In the genomic region with DNA sequence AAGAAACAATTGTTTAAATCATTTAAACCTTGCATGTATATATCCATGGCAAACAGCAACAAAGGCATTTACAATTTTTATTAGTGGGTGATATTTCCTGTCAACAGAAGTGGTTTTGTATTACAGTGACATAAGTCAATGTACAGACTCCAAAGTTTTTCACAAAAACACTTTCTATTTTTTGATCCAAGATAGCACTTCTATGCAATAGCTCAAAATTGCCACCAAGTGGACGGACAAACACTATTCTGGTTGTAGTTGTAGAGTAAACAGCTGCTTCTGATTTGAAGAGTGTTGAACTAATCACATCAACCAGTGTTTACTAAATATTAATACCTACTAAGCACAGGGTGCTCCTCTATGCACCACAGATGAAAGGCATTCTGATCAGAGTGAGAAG, we compare ENCODE assay signal across 20 cellular contexts.
DNase-seq lines count a peak whose midpoint lies in the region; ATAC-seq, FAIRE-seq and TF ChIP-seq lines count a peak whose summit lies in the region.
"Had no signal": no experiment of that assay in that cellular context is flagged by ENCODE, and none has a peak within 500 bp of the region (broad histone marks: within the 10 kb centered on the region; RNA-seq: fewer than 3 reads in every experiment).

No MANE protein-coding gene starts in this region.

- H3K27ac ChIP-seq in A673 (ENCODE audit: low read depth, low read length, poor library complexity, severe bottlenecking) (no peak overlapping the region), SK-N-SH (ENCODE audit: low read depth in 2 of 2, low read length in 1 of 2) (no peak overlapping the region)
- H3K27ac ChIP-seq: breast epithelium, RWPE1, sigmoid colon, thyroid gland had no signal

- WGBS in SK-N-SH (ENCODE audit: low lambda C conversion rate): 80% methylated on average over 1 of the region's 1 CpG

- TF ChIP-seq EP300 in SK-N-SH (IDR thresholded peaks at IDR 0.05; ENCODE audit: borderline replicate concordance in 1 of 2, low read depth in 1 of 2, low read length in 1 of 2): no peak

- no TSS peak for BruUV-seq in A673 (replicated peaks; lab: Mats Ljungman, UMichigan)

- CTCF ChIA-PET in A673 (lab: Charles Lee): no interaction called here
- CTCF ChIA-PET in SK-N-SH (lab: Yijun Ruan, JAX): interaction anchor here (0.8 to 1.9 kb wide), 6 partner anchors 16 to 600 kb away, joined by 3 to 11 read pairs (median 6); no protein-coding TSS in a partner anchor

- TF ChIP-seq RAD21 in SK-N-SH (IDR thresholded peaks at IDR 0.05; ENCODE audit: low read length): peak; percentile 56

- no peaks in the 10 kb centered on the region for H3K79me2 ChIP-seq in SK-N-SH (ENCODE audit: insufficient read depth)

- H3K9me2 ChIP-seq in SK-N-SH: no peaks in the 10 kb centered on the region

- ATAC-seq in GM19452 (IDR thresholded peaks at IDR 0.05; ENCODE audit: unreplicated experiment): no peak
- ATAC-seq: esophagus mucosa; stimulated activated memory B cell treated with anti-CD40 and anti-IgM and Interleukin-4, amounts not matched to agents 10 μg/mL and 1 μg/mL and 100 μg/mL, for 72 hours had no signal

- H2AFZ ChIP-seq in SK-N-SH (ENCODE audit: low read depth): no peak overlapping the region

- intact Hi-C loops in A673 (cut with micrococcal nuclease; ENCODE audit: unreplicated experiment): no loop called here

- no peak overlapping the region for H3K9ac ChIP-seq in SK-N-SH

- peak; percentile 39; the same call in 1 of the 2 replicates for TF ChIP-seq CTCF in A673 (conservative IDR thresholded peaks at IDR 0.05; ENCODE audit: low read depth, low read length)
- TF ChIP-seq CTCF in SK-N-SH (IDR thresholded peaks at IDR 0.05): peak; percentile 23; the same call in 1 of the 2 replicates

- H4K20me1 ChIP-seq in SK-N-SH (ENCODE audit: insufficient read depth): no peaks in the 10 kb centered on the region

- peak; percentile 47 for FAIRE-seq in GM18507 (lab: Jason Lieb, UNC)

- H3K9me3 ChIP-seq in A673 (ENCODE audit: low read depth, low read length, poor library complexity, severe bottlenecking) (no peaks in the 10 kb centered on the region), SK-N-SH (no peaks in the 10 kb centered on the region)
- H3K9me3 ChIP-seq: breast epithelium, sigmoid colon, thyroid gland had no signal

- peaks cover 18% of the 10 kb centered on the region for H3K4me1 ChIP-seq in A673 (ENCODE audit: insufficient read depth, low read length, poor library complexity, severe bottlenecking)
- no peaks in the 10 kb centered on the region; a peak in 1 of 4 replicates for H3K4me1 ChIP-seq in SK-N-SH (ENCODE audit: control insufficient read depth in 1 of 2, insufficient read depth in 2 of 2, low read depth in 1 of 2, low read length in 1 of 2)
- H3K4me1 ChIP-seq: breast epithelium, sigmoid colon had no signal

- H3K4me3 ChIP-seq in A673 (ENCODE audit: low read depth, low read length, poor library complexity, severe bottlenecking): no peak overlapping the region
- H3K4me3 ChIP-seq in SK-N-SH (ENCODE audit: low read depth in 2 of 2, low read length in 1 of 2): no peak overlapping the region
- H3K4me3 ChIP-seq: breast epithelium, lung, sigmoid colon, thyroid gland had no signal

- H3K27me3 ChIP-seq in A673 (replicated peaks; ENCODE audit: insufficient read depth, low read depth, low read length, poor library complexity): no peaks in the 10 kb centered on the region
- no peaks in the 10 kb centered on the region for H3K27me3 ChIP-seq in SK-N-SH (ENCODE audit: insufficient read depth)
- H3K27me3 ChIP-seq: breast epithelium, sigmoid colon, thyroid gland had no signal

- no peak overlapping the region for H3K4me2 ChIP-seq in SK-N-SH

- H3K36me3 ChIP-seq in A673 (ENCODE audit: insufficient read depth, low read length, poor library complexity, severe bottlenecking) (no peaks in the 10 kb centered on the region), SK-N-SH (replicated peaks in 1 of 2; ENCODE audit: control insufficient read depth in 1 of 2, insufficient read depth in 2 of 2, low read length in 1 of 2) (no peaks in the 10 kb centered on the region)
- H3K36me3 ChIP-seq: breast epithelium, sigmoid colon, thyroid gland had no signal

- DNase-seq in A673 (ENCODE audit: low spot score) (peak; percentile 42), GM18507 (ENCODE audit: extremely low spot score, insufficient read length, low read depth) (no peak), SK-N-SH (no peak), foreskin melanocyte (peak; percentile 27), SHP77 treated with DMSO at 0.1 percent for 48 hours (lab: John Stamatoyannopoulos, UW) (no peak), UCSD-AML1 (lab: John Stamatoyannopoulos, UW; ENCODE audit: unreplicated experiment) (no peak), GDM1 (lab: John Stamatoyannopoulos, UW) (no peak)
- DNase-seq: activated CD4-positive, alpha-beta T cell treated with anti-CD3 and anti-CD28 coated beads, Interleukin-2, amount 10 ng/mL, durations not matched to agents 24 days and 14 days; GOT3; NCI-H1417 treated with DMSO at 0.1 percent for 48 hours; NK-92 treated with Interleukin-12 subunit alpha and Interleukin-12 subunit beta, amount 100 ng/mL, for 24 hours; sigmoid colon; SW 1271; thyroid gland had no signal

- POLR2A ChIA-PET in A673 (lab: Charles Lee; ENCODE audit: low non-redundant PET) (no interaction called here), SK-N-SH (lab: Yijun Ruan, JAX) (no interaction called here)

- H3F3A ChIP-seq in SK-N-SH (replicated peaks; ENCODE audit: insufficient read depth): no peaks in the 10 kb centered on the region

TF ChIP-seq in SK-N-SH, 30 proteins besides CTCF, POLR2A, EP300 and RAD21:
- no peak for TF ChIP-seq REST (IDR thresholded peaks at IDR 0.05; ENCODE audit: low read depth, low read length)
- TF ChIP-seq ELF1 (IDR thresholded peaks at IDR 0.05): no peak
- no peak for TF ChIP-seq NRF1 (IDR thresholded peaks at IDR 0.05; ENCODE audit: low read depth, low read length)
- no peak for TF ChIP-seq RFX5 (IDR thresholded peaks at IDR 0.05; ENCODE audit: low read length)
- TF ChIP-seq, protein P1, sequence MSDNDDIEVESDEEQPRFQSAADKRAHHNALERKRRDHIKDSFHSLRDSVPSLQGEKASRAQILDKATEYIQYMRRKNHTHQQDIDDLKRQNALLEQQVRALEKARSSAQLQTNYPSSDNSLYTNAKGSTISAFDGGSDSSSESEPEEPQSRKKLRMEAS (IDR thresholded peaks at IDR 0.05; ENCODE audit: low read depth): no peak
- no peak for TF ChIP-seq POLR2AphosphoS5 (IDR thresholded peaks at IDR 0.05; ENCODE audit: low read depth, low read length)
- no peak for TF ChIP-seq JUND (IDR thresholded peaks at IDR 0.05)
- TF ChIP-seq EZH2phosphoT487 (IDR thresholded peaks at IDR 0.05; ENCODE audit: borderline replicate concordance, low read depth): no peak
- no peak for TF ChIP-seq FOSL2 (IDR thresholded peaks at IDR 0.05; ENCODE audit: borderline replicate concordance, low read depth)
- TF ChIP-seq SIN3A (IDR thresholded peaks at IDR 0.05; ENCODE audit: borderline replicate concordance, low read depth, low read length): no peak

Comparison
In these comparisons a context has a peak if more than half of its experiments do, and no peak if none do; other contexts are left out.
1. DNase-seq: peak in A673 (single experiment) and foreskin melanocyte (single experiment); none in GM18507 (single experiment), SK-N-SH (single experiment), SHP77 treated with DMSO at 0.1 percent for 48 hours (single experiment), UCSD-AML1 (single experiment) and GDM1 (single experiment).